In the genomic region with DNA sequence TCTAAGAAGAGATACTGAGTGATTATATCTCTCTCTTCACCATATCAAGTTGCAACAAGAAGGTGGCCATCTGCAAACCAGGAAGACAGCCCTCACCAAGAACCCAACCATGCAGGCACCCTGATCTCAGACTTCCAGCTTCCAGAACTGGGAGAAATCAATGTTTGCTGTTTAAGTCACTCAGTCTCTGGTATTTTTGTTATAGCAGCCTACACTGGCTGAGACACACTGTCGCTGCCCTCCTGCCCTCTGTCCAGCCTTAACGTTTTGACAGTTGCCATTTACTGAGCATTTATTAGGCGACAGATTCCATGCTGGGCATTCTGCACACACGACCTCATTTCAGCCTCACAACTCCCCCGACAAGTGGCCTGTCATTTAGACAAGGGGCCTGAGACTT, we compare ENCODE assay signal across 12 cellular contexts. TPM values are rescaled to one million over a fixed set of nuclear protein-coding genes. Genes with fewer than 3 reads are reported as not detected.
"Had no signal": no experiment of that assay in that cellular context is flagged by ENCODE, and none has a peak within 500 bp of the region (broad histone marks: within the 10 kb centered on the region; RNA-seq: fewer than 3 reads in every experiment).

No MANE protein-coding gene starts in this region.

- H3K9me3 ChIP-seq: HAP-1 had no signal

- H2AFZ ChIP-seq: GM23248, GM23338 had no signal

- H3K4me2 ChIP-seq: GM23338 had no signal

- H3K36me3 ChIP-seq: HAP-1 had no signal

- FAIRE-seq: H1, H54 had no signal

- DNase-seq: GM23248, GOT3, H7, H9, HCEC 1CT, HFFc6 had no signal

- H3K4me1 ChIP-seq: HAP-1 had no signal

- ATAC-seq: GM23338, HCT116 had no signal

- H3K9ac ChIP-seq: GM23248 had no signal

- H3K27ac ChIP-seq: GM23248 had no signal

- H3K4me3 ChIP-seq: GM23248, GM23338, HAP-1 had no signal

RNA-seq across cellular contexts. Expression of gene HMX3, which starts 9.5 kb away (rescaled TPM):
- total RNA-seq: GM23248, H1, H7, H9, HFFc6 had no signal
- polyA plus RNA-seq: GM23248, GM23338 had no signal

RNA-seq across cellular contexts. Expression of gene HMX2, which starts 21.7 kb away (rescaled TPM):
- total RNA-seq: GM23248, H4, H7, HFFc6 had no signal
- polyA plus RNA-seq: GM23248 had no signal
